1 cellular context compared by ENCODE assay signal in the genomic region with DNA sequence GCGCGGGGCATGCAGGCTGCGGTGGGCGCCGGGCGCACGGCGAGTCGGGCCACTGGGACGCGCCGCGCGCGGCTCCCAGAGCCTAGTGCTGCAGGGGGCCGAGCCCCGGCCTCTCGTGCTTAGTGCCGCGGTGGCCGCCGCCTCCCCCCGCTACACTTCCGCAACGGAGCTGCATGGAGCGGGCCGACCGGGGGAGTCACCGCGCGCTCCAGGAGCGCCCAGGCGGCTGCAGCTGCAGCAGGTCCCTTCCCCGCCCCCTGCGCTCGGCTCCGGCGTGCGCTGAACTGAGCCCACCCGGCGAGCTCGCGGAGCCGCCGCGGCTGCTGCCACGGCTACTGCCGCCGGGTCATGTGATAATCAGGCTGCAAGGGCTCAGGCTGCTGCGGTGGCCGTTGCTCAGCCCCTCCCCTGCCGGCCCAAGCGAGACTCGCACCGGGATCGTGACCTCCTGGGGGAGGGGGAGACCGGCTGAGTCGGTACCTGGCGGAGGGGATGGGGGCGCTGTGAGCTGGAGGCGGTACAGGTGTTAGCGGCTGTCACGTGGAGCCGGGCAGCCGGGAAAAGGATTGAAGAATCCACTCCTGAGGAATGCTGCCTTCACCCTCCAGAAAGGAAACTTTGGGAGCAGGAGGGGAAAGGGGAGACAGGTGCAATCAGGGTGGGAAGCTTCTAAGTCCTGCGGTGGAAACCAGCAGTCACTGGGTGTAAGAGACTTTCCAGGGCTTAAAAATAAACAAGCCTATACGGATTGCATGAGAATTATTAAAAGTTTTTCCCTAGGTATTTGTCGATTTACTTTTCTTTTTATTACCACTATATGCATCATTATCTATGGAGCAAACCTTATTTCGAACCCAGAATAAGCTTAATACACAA.
TF ChIP-seq lines count a peak whose summit lies in the region.

A gene with protein sequence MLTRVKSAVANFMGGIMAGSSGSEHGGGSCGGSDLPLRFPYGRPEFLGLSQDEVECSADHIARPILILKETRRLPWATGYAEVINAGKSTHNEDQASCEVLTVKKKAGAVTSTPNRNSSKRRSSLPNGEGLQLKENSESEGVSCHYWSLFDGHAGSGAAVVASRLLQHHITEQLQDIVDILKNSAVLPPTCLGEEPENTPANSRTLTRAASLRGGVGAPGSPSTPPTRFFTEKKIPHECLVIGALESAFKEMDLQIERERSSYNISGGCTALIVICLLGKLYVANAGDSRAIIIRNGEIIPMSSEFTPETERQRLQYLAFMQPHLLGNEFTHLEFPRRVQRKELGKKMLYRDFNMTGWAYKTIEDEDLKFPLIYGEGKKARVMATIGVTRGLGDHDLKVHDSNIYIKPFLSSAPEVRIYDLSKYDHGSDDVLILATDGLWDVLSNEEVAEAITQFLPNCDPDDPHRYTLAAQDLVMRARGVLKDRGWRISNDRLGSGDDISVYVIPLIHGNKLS (minus strand): TSS at position 352 of the 876 bp plus-strand sequence. CDS start 414 bp downstream, outside the sequence.

TF ChIP-seq in HepG2, 621 proteins besides CTCF, POLR2A, EP300 and RAD21 (continued from another document and continues in another):
- TF ChIP-seq, protein P1, sequence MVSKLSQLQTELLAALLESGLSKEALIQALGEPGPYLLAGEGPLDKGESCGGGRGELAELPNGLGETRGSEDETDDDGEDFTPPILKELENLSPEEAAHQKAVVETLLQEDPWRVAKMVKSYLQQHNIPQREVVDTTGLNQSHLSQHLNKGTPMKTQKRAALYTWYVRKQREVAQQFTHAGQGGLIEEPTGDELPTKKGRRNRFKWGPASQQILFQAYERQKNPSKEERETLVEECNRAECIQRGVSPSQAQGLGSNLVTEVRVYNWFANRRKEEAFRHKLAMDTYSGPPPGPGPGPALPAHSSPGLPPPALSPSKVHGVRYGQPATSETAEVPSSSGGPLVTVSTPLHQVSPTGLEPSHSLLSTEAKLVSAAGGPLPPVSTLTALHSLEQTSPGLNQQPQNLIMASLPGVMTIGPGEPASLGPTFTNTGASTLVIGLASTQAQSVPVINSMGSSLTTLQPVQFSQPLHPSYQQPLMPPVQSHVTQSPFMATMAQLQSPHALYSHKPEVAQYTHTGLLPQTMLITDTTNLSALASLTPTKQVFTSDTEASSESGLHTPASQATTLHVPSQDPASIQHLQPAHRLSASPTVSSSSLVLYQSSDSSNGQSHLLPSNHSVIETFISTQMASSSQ (IDR thresholded peaks at IDR 0.05; ENCODE audit: low read depth) = no peak
- TF ChIP-seq, protein P1 (CRISPR knock-in tag; IDR thresholded peaks at IDR 0.05; ENCODE audit: borderline replicate concordance) = peak; percentile 77; the same call in 1 of the 2 replicates
- TF ChIP-seq, protein P2, sequence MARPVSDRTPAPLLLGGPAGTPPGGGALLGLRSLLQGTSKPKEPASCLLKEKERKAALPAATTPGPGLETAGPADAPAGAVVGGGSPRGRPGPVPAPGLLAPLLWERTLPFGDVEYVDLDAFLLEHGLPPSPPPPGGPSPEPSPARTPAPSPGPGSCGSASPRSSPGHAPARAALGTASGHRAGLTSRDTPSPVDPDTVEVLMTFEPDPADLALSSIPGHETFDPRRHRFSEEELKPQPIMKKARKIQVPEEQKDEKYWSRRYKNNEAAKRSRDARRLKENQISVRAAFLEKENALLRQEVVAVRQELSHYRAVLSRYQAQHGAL (CRISPR knock-in tag; IDR thresholded peaks at IDR 0.05; ENCODE audit: not compliant biosample characterization) = no peak
- TF ChIP-seq MAZ (IDR thresholded peaks at IDR 0.05; ENCODE audit: borderline replicate concordance, low read depth, low read length) = peak; percentile 80; the same call in 1 of the 2 replicates
- peak; percentile 78 for TF ChIP-seq MAZ (CRISPR knock-in tag; IDR thresholded peaks at IDR 0.05; ENCODE audit: low read depth)
- peak; percentile 94 for TF ChIP-seq RBM39 (IDR thresholded peaks at IDR 0.05; ENCODE audit: low read depth, low read length, poor library complexity, severe bottlenecking)
- TF ChIP-seq, protein P3, sequence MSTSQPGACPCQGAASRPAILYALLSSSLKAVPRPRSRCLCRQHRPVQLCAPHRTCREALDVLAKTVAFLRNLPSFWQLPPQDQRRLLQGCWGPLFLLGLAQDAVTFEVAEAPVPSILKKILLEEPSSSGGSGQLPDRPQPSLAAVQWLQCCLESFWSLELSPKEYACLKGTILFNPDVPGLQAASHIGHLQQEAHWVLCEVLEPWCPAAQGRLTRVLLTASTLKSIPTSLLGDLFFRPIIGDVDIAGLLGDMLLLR (CRISPR knock-in tag; IDR thresholded peaks at IDR 0.05) = peak; percentile 74; the same call in 1 of the 2 replicates
- no peak for TF ChIP-seq SP140L (CRISPR knock-in tag; IDR thresholded peaks at IDR 0.05; ENCODE audit: borderline replicate concordance)
- TF ChIP-seq, protein P4, sequence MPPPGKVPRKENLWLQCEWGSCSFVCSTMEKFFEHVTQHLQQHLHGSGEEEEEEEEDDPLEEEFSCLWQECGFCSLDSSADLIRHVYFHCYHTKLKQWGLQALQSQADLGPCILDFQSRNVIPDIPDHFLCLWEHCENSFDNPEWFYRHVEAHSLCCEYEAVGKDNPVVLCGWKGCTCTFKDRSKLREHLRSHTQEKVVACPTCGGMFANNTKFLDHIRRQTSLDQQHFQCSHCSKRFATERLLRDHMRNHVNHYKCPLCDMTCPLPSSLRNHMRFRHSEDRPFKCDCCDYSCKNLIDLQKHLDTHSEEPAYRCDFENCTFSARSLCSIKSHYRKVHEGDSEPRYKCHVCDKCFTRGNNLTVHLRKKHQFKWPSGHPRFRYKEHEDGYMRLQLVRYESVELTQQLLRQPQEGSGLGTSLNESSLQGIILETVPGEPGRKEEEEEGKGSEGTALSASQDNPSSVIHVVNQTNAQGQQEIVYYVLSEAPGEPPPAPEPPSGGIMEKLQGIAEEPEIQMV (CRISPR knock-in tag; IDR thresholded peaks at IDR 0.05; ENCODE audit: low read depth) = 0 out of 2 replicates have a peak, but pooled peaks have one; percentile 51
- TF ChIP-seq, protein P5, sequence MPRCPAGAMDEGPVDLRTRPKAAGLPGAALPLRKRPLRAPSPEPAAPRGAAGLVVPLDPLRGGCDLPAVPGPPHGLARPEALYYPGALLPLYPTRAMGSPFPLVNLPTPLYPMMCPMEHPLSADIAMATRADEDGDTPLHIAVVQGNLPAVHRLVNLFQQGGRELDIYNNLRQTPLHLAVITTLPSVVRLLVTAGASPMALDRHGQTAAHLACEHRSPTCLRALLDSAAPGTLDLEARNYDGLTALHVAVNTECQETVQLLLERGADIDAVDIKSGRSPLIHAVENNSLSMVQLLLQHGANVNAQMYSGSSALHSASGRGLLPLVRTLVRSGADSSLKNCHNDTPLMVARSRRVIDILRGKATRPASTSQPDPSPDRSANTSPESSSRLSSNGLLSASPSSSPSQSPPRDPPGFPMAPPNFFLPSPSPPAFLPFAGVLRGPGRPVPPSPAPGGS (CRISPR knock-in tag; IDR thresholded peaks at IDR 0.05) = peak; percentile 66
- no peak for TF ChIP-seq ZNF839 (CRISPR knock-in tag; IDR thresholded peaks at IDR 0.05; ENCODE audit: borderline replicate concordance)
- TF ChIP-seq, protein P6, sequence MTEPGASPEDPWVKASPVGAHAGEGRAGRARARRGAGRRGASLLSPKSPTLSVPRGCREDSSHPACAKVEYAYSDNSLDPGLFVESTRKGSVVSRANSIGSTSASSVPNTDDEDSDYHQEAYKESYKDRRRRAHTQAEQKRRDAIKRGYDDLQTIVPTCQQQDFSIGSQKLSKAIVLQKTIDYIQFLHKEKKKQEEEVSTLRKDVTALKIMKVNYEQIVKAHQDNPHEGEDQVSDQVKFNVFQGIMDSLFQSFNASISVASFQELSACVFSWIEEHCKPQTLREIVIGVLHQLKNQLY (CRISPR knock-in tag; IDR thresholded peaks at IDR 0.05) = peak; percentile 87
- no peak for TF ChIP-seq HOXA9 (CRISPR knock-in tag; IDR thresholded peaks at IDR 0.05; ENCODE audit: borderline replicate concordance)
- no peak for TF ChIP-seq SALL2 (CRISPR knock-in tag; IDR thresholded peaks at IDR 0.05)
- TF ChIP-seq NAIF1 (CRISPR knock-in tag; IDR thresholded peaks at IDR 0.05; ENCODE audit: borderline replicate concordance) = no peak; the same call in 1 of the 2 replicates
- TF ChIP-seq ZNF549 (CRISPR knock-in tag; IDR thresholded peaks at IDR 0.05) = no peak
- no peak for TF ChIP-seq ZSCAN30 (CRISPR knock-in tag; IDR thresholded peaks at IDR 0.05)
- no peak for TF ChIP-seq ZNF24 (IDR thresholded peaks at IDR 0.05)
- TF ChIP-seq, protein P7, sequence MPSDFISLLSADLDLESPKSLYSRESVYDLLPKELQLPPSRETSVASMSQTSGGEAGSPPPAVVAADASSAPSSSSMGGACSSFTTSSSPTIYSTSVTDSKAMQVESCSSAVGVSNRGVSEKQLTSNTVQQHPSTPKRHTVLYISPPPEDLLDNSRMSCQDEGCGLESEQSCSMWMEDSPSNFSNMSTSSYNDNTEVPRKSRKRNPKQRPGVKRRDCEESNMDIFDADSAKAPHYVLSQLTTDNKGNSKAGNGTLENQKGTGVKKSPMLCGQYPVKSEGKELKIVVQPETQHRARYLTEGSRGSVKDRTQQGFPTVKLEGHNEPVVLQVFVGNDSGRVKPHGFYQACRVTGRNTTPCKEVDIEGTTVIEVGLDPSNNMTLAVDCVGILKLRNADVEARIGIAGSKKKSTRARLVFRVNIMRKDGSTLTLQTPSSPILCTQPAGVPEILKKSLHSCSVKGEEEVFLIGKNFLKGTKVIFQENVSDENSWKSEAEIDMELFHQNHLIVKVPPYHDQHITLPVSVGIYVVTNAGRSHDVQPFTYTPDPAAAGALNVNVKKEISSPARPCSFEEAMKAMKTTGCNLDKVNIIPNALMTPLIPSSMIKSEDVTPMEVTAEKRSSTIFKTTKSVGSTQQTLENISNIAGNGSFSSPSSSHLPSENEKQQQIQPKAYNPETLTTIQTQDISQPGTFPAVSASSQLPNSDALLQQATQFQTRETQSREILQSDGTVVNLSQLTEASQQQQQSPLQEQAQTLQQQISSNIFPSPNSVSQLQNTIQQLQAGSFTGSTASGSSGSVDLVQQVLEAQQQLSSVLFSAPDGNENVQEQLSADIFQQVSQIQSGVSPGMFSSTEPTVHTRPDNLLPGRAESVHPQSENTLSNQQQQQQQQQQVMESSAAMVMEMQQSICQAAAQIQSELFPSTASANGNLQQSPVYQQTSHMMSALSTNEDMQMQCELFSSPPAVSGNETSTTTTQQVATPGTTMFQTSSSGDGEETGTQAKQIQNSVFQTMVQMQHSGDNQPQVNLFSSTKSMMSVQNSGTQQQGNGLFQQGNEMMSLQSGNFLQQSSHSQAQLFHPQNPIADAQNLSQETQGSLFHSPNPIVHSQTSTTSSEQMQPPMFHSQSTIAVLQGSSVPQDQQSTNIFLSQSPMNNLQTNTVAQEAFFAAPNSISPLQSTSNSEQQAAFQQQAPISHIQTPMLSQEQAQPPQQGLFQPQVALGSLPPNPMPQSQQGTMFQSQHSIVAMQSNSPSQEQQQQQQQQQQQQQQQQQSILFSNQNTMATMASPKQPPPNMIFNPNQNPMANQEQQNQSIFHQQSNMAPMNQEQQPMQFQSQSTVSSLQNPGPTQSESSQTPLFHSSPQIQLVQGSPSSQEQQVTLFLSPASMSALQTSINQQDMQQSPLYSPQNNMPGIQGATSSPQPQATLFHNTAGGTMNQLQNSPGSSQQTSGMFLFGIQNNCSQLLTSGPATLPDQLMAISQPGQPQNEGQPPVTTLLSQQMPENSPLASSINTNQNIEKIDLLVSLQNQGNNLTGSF (CRISPR knock-in tag; IDR thresholded peaks at IDR 0.05) = no peak
- no peak for TF ChIP-seq RORA (CRISPR knock-in tag; IDR thresholded peaks at IDR 0.05)
- TF ChIP-seq, protein P8, sequence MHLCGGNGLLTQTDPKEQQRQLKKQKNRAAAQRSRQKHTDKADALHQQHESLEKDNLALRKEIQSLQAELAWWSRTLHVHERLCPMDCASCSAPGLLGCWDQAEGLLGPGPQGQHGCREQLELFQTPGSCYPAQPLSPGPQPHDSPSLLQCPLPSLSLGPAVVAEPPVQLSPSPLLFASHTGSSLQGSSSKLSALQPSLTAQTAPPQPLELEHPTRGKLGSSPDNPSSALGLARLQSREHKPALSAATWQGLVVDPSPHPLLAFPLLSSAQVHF (CRISPR knock-in tag; IDR thresholded peaks at IDR 0.05) = no peak; the same call in 1 of the 2 replicates
- TF ChIP-seq ZNF678 (CRISPR knock-in tag; IDR thresholded peaks at IDR 0.05) = no peak
- TF ChIP-seq BRCA1 (CRISPR knock-in tag; IDR thresholded peaks at IDR 0.05) = no peak; the same call in 1 of the 2 replicates
- peak; percentile 63; the same call in 1 of the 2 replicates for TF ChIP-seq ZNF460 (CRISPR knock-in tag; IDR thresholded peaks at IDR 0.05; ENCODE audit: borderline replicate concordance)
- TF ChIP-seq ZMYM4 (CRISPR knock-in tag; IDR thresholded peaks at IDR 0.05) = peak; percentile 99
- TF ChIP-seq NFE2L2 (IDR thresholded peaks at IDR 0.05; ENCODE audit: low read length) = no peak
- no peak for TF ChIP-seq SMARCC2 (IDR thresholded peaks at IDR 0.05)
- peak; percentile 93 for TF ChIP-seq ZNF354B (CRISPR knock-in tag; IDR thresholded peaks at IDR 0.05)
- TF ChIP-seq KDM5B (CRISPR knock-in tag; IDR thresholded peaks at IDR 0.05; ENCODE audit: borderline replicate concordance) = peak; percentile 84
- no peak for TF ChIP-seq JUND (CRISPR knock-in tag; IDR thresholded peaks at IDR 0.05)
- no peak for TF ChIP-seq EZH2 (conservative IDR thresholded peaks at IDR 0.05; ENCODE audit: low read depth, low read length)
- TF ChIP-seq CEBPB (IDR thresholded peaks at IDR 0.05; ENCODE audit: borderline replicate concordance, low read depth, low read length) = no peak
- TF ChIP-seq, protein P9, sequence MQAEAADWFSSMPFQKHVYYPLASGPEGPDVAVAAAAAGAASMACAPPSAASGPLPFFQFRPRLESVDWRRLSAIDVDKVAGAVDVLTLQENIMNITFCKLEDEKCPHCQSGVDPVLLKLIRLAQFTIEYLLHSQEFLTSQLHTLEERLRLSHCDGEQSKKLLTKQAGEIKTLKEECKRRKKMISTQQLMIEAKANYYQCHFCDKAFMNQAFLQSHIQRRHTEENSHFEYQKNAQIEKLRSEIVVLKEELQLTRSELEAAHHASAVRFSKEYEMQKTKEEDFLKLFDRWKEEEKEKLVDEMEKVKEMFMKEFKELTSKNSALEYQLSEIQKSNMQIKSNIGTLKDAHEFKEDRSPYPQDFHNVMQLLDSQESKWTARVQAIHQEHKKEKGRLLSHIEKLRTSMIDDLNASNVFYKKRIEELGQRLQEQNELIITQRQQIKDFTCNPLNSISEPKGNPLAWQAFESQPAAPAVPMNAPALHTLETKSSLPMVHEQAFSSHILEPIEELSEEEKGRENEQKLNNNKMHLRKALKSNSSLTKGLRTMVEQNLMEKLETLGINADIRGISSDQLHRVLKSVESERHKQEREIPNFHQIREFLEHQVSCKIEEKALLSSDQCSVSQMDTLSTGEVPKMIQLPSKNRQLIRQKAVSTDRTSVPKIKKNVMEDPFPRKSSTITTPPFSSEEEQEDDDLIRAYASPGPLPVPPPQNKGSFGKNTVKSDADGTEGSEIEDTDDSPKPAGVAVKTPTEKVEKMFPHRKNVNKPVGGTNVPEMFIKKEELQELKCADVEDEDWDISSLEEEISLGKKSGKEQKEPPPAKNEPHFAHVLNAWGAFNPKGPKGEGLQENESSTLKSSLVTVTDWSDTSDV (CRISPR knock-in tag; IDR thresholded peaks at IDR 0.05) = no peak; the same call in 1 of the 2 replicates
